ENCODE assay signal across 8 cellular contexts in genomic region chr19:13848811-13849241, GRCh38. TPM values are rescaled to one million over a fixed set of nuclear protein-coding genes. Genes with fewer than 3 reads are reported as not detected.
DNase-seq lines count a peak whose midpoint lies in the region; ATAC-seq, FAIRE-seq and TF ChIP-seq lines count a peak whose summit lies in the region.

No MANE protein-coding gene starts in this region.

- no peaks in the 10 kb centered on the region; a peak in 1 of 5 replicates for H3K9me3 Mint-ChIP-seq in H9
- H3K9me3 Mint-ChIP-seq in WTC11: no peaks in the 10 kb centered on the region
- H3K9me3 Mint-ChIP-seq in glutamatergic neuron (ENCODE audit: unreplicated experiment): peaks cover 2% of the 10 kb centered on the region

- H2AFZ ChIP-seq in H9 (ENCODE audit: low read length): no peak overlapping the region

- H3K4ac ChIP-seq in H9 (ENCODE audit: low read depth, low read length): peak overlapping the region; percentile 42

- no peaks in the 10 kb centered on the region for H3K79me2 ChIP-seq in H9 (ENCODE audit: insufficient read depth, low read length)

- H3K23me2 ChIP-seq in H9 (ENCODE audit: insufficient read length, low read depth, low read length, poor library complexity, severe bottlenecking): peaks cover 7% of the 10 kb centered on the region

- no peaks in the 10 kb centered on the region for H4K20me1 ChIP-seq in H9 (ENCODE audit: control insufficient read depth, insufficient read depth, insufficient read length)

- no peak overlapping the region for H3K4me3 ChIP-seq in skeletal muscle tissue (ENCODE audit: low read length in 3 of 3)
- no peak overlapping the region for H3K4me3 ChIP-seq in small intestine (ENCODE audit: low read depth in 1 of 2, low read length in 2 of 2)

- H3K9me3 ChIP-seq in H9 (ENCODE audit: control insufficient read depth, low read depth, low read length) (no peaks in the 10 kb centered on the region), skeletal muscle tissue (ENCODE audit: control insufficient read depth in 3 of 3, low read length in 3 of 3) (no peaks in the 10 kb centered on the region), small intestine (ENCODE audit: control insufficient read depth, low read depth) (no peaks in the 10 kb centered on the region)

- no peak for DNase-seq in H9
- no peak for DNase-seq in WTC11 (ENCODE audit: low spot score)
- no peak for DNase-seq in glutamatergic neuron
- no peak for DNase-seq in small intestine
- DNase-seq in sciatic nerve (ENCODE audit: low spot score): no peak
- DNase-seq in RPMI8226: no peak

- no peak overlapping the region for H4K5ac ChIP-seq in H9 (ENCODE audit: insufficient read length, low read depth, low read length)

- H3K27me3 Mint-ChIP-seq in H9 (ENCODE audit: low read depth): no peaks in the 10 kb centered on the region
- H3K27me3 Mint-ChIP-seq in WTC11 (ENCODE audit: low read depth): no peaks in the 10 kb centered on the region; the same call in 1 of the 2 replicates
- H3K27me3 Mint-ChIP-seq in glutamatergic neuron (ENCODE audit: unreplicated experiment): peaks cover 4% of the 10 kb centered on the region

- H3K27ac Mint-ChIP-seq in H9 (peak overlapping the region; percentile 33 to 66 (median 55); a peak in 5 of 7 replicates), WTC11 (peak overlapping the region; percentile 75), glutamatergic neuron (ENCODE audit: unreplicated experiment) (no peak overlapping the region)

- H3K23ac ChIP-seq in H9 (ENCODE audit: insufficient read length, low read depth, low read length): no peak overlapping the region

- no peak overlapping the region for H2BK5ac ChIP-seq in H9 (ENCODE audit: insufficient read length, low read length)

- intact Hi-C loops in sciatic nerve (cut with DNase I): no loop called here

- H3K4me3 Mint-ChIP-seq in H9 (peak overlapping the region in 1 of 2 experiments; percentile 18; a peak in 1 of 5 replicates), WTC11 (peak overlapping the region; percentile 51), glutamatergic neuron (ENCODE audit: unreplicated experiment) (peak overlapping the region; percentile 63)

- CTCF ChIA-PET in WTC11 (lab: Charles Lee): interaction anchor here (1.7 to 3.4 kb wide), 2 partner anchors 13 to 31 kb away, joined by 6 to 33 read pairs; no protein-coding TSS in a partner anchor

- no peak overlapping the region for H4K8ac ChIP-seq in H9 (replicated peaks; ENCODE audit: insufficient read length, low read depth, low read length)

- H4K91ac ChIP-seq in H9 (ENCODE audit: insufficient read length, low read depth, low read length): peak overlapping the region; percentile 88

- H2AK5ac ChIP-seq in H9 (ENCODE audit: insufficient read length, low read length): no peak overlapping the region

- H3K9ac ChIP-seq in H9 (ENCODE audit: extremely low read depth, insufficient read length, low read length) (no peak overlapping the region), skeletal muscle tissue (ENCODE audit: low read depth in 1 of 3, low read length in 3 of 3) (no peak overlapping the region)

- TF ChIP-seq CTCF in H9 (conservative IDR thresholded peaks at IDR 0.05): no peak
- no peak for TF ChIP-seq CTCF in WTC11 (IDR thresholded peaks at IDR 0.05)
- TF ChIP-seq CTCF in glutamatergic neuron (IDR thresholded peaks at IDR 0.05; ENCODE audit: partially characterized antibody, unreplicated experiment): no peak

- H3K4me1 ChIP-seq in H9 (ENCODE audit: insufficient read depth, low read length) (peaks cover 7% of the 10 kb centered on the region; the same call in 1 of the 2 replicates), skeletal muscle tissue (ENCODE audit: control insufficient read depth in 3 of 3, insufficient read depth in 3 of 3, low read length in 3 of 3) (peaks cover 33 to 40% (median 39%) of the 10 kb centered on the region in 3 donors), small intestine (ENCODE audit: control insufficient read depth in 2 of 2, insufficient read depth in 1 of 2, low read depth in 1 of 2, low read length in 1 of 2) (peaks cover 3 to 6% of the 10 kb centered on the region in 2 donors)

- H3K4me2 ChIP-seq in H9 (ENCODE audit: insufficient read depth, insufficient read length, low read length): no peak overlapping the region

- H3K14ac ChIP-seq in H9 (ENCODE audit: insufficient read depth, low read length): 0 out of 2 replicates have a peak overlapping the region, but pooled peaks have one; percentile 6

- H3K36me3 ChIP-seq in skeletal muscle tissue (ENCODE audit: control insufficient read depth in 3 of 3, insufficient read depth in 3 of 3, low read length in 3 of 3): no peaks in the 10 kb centered on the region
- H3K36me3 ChIP-seq in small intestine (ENCODE audit: control insufficient read depth in 2 of 2, insufficient read depth in 2 of 2, low read length in 2 of 2): no peaks in the 10 kb centered on the region

- no peak overlapping the region for H2BK120ac ChIP-seq in H9 (ENCODE audit: low read depth, low read length, poor library complexity, severe bottlenecking)

- no peak for FAIRE-seq in small intestine (lab: Jason Lieb, UNC)

- no CpG with 5 or more reads among the region's 9 CpGs for WGBS in H9 (ENCODE audit: extremely low coverage, insufficient read length, low lambda C conversion rate)
- WGBS in small intestine, 3 donors: 51 to 60% (median 59%) methylated on average over 9 of the region's 9 CpGs

- no peaks in the 10 kb centered on the region for H3K79me1 ChIP-seq in H9 (ENCODE audit: insufficient read depth, low read depth, low read length, poor library complexity, severe bottlenecking)

- H2BK20ac ChIP-seq in H9 (ENCODE audit: low read depth, low read length, poor library complexity, severe bottlenecking): peak overlapping the region; percentile 84

- H3T11ph ChIP-seq in H9 (ENCODE audit: low read length): no peak overlapping the region

- H3K27me3 ChIP-seq in H9 (ENCODE audit: insufficient read depth, low read length) (no peaks in the 10 kb centered on the region), skeletal muscle tissue (ENCODE audit: control insufficient read depth in 3 of 3, insufficient read depth in 3 of 3, low read length in 3 of 3) (no peaks in the 10 kb centered on the region), small intestine (ENCODE audit: control insufficient read depth in 2 of 2, insufficient read depth in 2 of 2, low read length in 2 of 2) (no peaks in the 10 kb centered on the region)

- H2BK15ac ChIP-seq in H9 (ENCODE audit: low read depth, low read length): no peak overlapping the region

- H3K56ac ChIP-seq in H9 (ENCODE audit: insufficient read length, low read depth, low read length): no peak overlapping the region

- peak overlapping the region; percentile 83 for H3K18ac ChIP-seq in H9 (ENCODE audit: insufficient read length, low read depth, low read length)

- H3K4me1 Mint-ChIP-seq in H9: peaks cover 32 to 41% of the 10 kb centered on the region in 2 experiments
- H3K4me1 Mint-ChIP-seq in WTC11: peaks cover 36% of the 10 kb centered on the region
- H3K4me1 Mint-ChIP-seq in glutamatergic neuron (ENCODE audit: low read depth, unreplicated experiment): peaks cover 4% of the 10 kb centered on the region

- POLR2A ChIA-PET in WTC11 (lab: Charles Lee): no interaction called here

- H3K36me3 Mint-ChIP-seq in H9 (ENCODE audit: insufficient read depth in 1 of 3, low read depth in 3 of 3) (no peaks in the 10 kb centered on the region; a peak in 2 of 7 replicates), WTC11 (no peaks in the 10 kb centered on the region), glutamatergic neuron (ENCODE audit: unreplicated experiment) (no peaks in the 10 kb centered on the region)

- H3K27ac ChIP-seq in H9 (ENCODE audit: insufficient read length, low read depth, low read length): no peak overlapping the region
- H3K27ac ChIP-seq in skeletal muscle tissue (ENCODE audit: low read depth, low read length): peak overlapping the region; percentile 99
- peak overlapping the region in 1 of 2 donors; percentile 77 for H3K27ac ChIP-seq in small intestine (ENCODE audit: low read depth in 1 of 2, low read length in 1 of 2)

- ATAC-seq in WTC11 (no peak), sciatic nerve (no peak), GM19395 (IDR thresholded peaks at IDR 0.05; ENCODE audit: unreplicated experiment) (no peak)

- peak overlapping the region; percentile 11 for H2BK12ac ChIP-seq in H9 (ENCODE audit: insufficient read length, low read depth, low read length)

TF ChIP-seq in WTC11, 78 proteins besides CTCF, POLR2A, EP300 and RAD21:
- no peak for TF ChIP-seq SOX15 (CRISPR knock-in tag; IDR thresholded peaks at IDR 0.05)
- TF ChIP-seq RELA (CRISPR knock-in tag; IDR thresholded peaks at IDR 0.05; ENCODE audit: borderline replicate concordance): no peak
- TF ChIP-seq IRF2 (CRISPR knock-in tag; IDR thresholded peaks at IDR 0.05; ENCODE audit: borderline replicate concordance, low read depth): no peak
- no peak for TF ChIP-seq ZNF121 (CRISPR knock-in tag; IDR thresholded peaks at IDR 0.05)

RNA-seq across cellular contexts. Expression of gene NANOS3, which starts 28.1 kb away (rescaled TPM):
- not detected in 2 replicates for total RNA-seq in H9 (2021)
- 0.66 to 1.1 TPM (median 0.71 TPM) in 3 replicates for total RNA-seq in WTC11 (2021)
- not detected for total RNA-seq in glutamatergic neuron (ENCODE audit: unreplicated experiment)
- not detected for total RNA-seq in skeletal muscle tissue
- under 1 TPM in 1 of 3 donors, not detected in 2; 0.45 TPM for polyA plus RNA-seq in small intestine
- total RNA-seq in sciatic nerve: 1.4 TPM

RNA-seq across cellular contexts. Expression of gene ZSWIM4, which starts 53.6 kb away (rescaled TPM):
- total RNA-seq in H9 (2021) (50.7 and 53.1 TPM in 2 replicates), WTC11 (2021) (33.4 to 35.5 TPM (median 34.2 TPM) in 3 replicates), glutamatergic neuron (ENCODE audit: unreplicated experiment) (46.0 TPM), skeletal muscle tissue (2.6 TPM), sciatic nerve (8.2 TPM)
- polyA plus RNA-seq in small intestine: 1 to 10 TPM in 2 of 3 donors, under 1 TPM in 1; 0.45 to 2.3 (median 1.4) TPM

RNA-seq across cellular contexts. Expression of gene BRME1, which starts 57.1 kb away (rescaled TPM):
- 4.7 and 6.7 TPM in 2 replicates for total RNA-seq in H9 (2021)
- total RNA-seq in WTC11 (2021): 5.0 to 7.2 TPM (median 6.4 TPM) in 3 replicates
- total RNA-seq in glutamatergic neuron (ENCODE audit: unreplicated experiment): 4.6 TPM
- total RNA-seq in skeletal muscle tissue: 1.6 TPM
- polyA plus RNA-seq in small intestine: 10 to 100 TPM in 2 of 3 donors, 1 to 10 TPM in 1; 8.6 to 67.1 (median 43.2) TPM
- 3.4 TPM for total RNA-seq in sciatic nerve

RNA-seq across cellular contexts. Expression of gene CC2D1A, which starts 57.2 kb away (rescaled TPM):
- total RNA-seq in H9 (2021) (42.7 and 48.5 TPM in 2 replicates), WTC11 (2021) (36.6 to 44.2 TPM (median 42.2 TPM) in 3 replicates), glutamatergic neuron (ENCODE audit: unreplicated experiment) (56.3 TPM), skeletal muscle tissue (2.1 TPM), sciatic nerve (45.3 TPM)
- polyA plus RNA-seq in small intestine: 100 to 1,000 TPM in 2 of 3 donors, 10 to 100 TPM in 1; 66.5 to 199 (median 140) TPM
